Comparison of ENCODE assay signal across 3 cellular contexts in the genomic region with DNA sequence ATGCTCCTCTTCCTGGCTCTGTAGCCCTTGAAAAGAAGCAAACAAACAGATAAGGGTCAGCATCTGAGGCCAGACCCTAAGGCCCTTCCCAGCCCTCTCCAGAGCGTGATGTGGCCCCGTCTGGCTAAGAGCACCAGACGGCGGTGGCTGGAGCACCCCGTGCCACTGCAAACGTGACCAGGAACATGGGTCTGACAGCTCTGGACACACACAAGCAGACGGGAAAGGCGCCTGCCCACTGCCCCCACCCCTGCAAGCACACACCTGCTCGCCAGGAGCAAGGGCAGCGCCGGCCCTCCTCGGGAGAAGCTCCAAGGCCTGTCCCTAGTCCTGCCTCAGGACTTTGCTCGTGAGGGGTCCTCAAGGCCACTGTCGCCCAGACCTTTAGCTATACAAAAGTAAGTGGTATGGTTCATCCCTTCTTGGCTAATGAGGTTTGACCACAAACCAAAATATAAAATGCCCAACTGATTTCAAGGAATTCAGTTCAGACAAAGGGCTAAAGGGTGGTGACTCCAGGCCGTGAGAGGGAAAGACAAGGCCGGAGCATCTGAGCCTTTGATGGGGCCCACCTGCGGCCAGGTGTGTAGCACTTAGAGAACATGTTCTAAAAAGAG.
A peak's percentile ranks its signal among the peaks of the same experiment; 100 is the strongest.
TF ChIP-seq lines count a peak whose summit lies in the region.

No MANE protein-coding gene starts in this region.

TF ChIP-seq in SK-N-SH, 30 proteins besides CTCF, POLR2A, EP300 and RAD21:
- TF ChIP-seq, protein P1, sequence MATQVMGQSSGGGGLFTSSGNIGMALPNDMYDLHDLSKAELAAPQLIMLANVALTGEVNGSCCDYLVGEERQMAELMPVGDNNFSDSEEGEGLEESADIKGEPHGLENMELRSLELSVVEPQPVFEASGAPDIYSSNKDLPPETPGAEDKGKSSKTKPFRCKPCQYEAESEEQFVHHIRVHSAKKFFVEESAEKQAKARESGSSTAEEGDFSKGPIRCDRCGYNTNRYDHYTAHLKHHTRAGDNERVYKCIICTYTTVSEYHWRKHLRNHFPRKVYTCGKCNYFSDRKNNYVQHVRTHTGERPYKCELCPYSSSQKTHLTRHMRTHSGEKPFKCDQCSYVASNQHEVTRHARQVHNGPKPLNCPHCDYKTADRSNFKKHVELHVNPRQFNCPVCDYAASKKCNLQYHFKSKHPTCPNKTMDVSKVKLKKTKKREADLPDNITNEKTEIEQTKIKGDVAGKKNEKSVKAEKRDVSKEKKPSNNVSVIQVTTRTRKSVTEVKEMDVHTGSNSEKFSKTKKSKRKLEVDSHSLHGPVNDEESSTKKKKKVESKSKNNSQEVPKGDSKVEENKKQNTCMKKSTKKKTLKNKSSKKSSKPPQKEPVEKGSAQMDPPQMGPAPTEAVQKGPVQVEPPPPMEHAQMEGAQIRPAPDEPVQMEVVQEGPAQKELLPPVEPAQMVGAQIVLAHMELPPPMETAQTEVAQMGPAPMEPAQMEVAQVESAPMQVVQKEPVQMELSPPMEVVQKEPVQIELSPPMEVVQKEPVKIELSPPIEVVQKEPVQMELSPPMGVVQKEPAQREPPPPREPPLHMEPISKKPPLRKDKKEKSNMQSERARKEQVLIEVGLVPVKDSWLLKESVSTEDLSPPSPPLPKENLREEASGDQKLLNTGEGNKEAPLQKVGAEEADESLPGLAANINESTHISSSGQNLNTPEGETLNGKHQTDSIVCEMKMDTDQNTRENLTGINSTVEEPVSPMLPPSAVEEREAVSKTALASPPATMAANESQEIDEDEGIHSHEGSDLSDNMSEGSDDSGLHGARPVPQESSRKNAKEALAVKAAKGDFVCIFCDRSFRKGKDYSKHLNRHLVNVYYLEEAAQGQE (IDR thresholded peaks at IDR 0.05; ENCODE audit: low read depth, low read length) = no peak
- TF ChIP-seq MXI1 (IDR thresholded peaks at IDR 0.05; ENCODE audit: low read depth, low read length) (peak; percentile 45; the same call in 1 of the 2 replicates), GATA2 (CRISPR knock-in tag; IDR thresholded peaks at IDR 0.05) (peak; percentile 21; the same call in 1 of the 2 replicates)
TF ChIP-seq in SK-N-SH: peak in this region for 2.

TF ChIP-seq in SK-N-SH treated with all-trans-retinoic acid at 6 μM for 48 hours, 23 proteins besides CTCF, POLR2A, EP300 and RAD21:
- no peak for TF ChIP-seq TOX (CRISPR knock-in tag; IDR thresholded peaks at IDR 0.05; ENCODE audit: borderline replicate concordance)
- TF ChIP-seq ZC3H10 (CRISPR knock-in tag; IDR thresholded peaks at IDR 0.05) = no peak
- TF ChIP-seq CSDC2 (CRISPR knock-in tag; IDR thresholded peaks at IDR 0.05) = no peak
- no peak for TF ChIP-seq ZNF8 (CRISPR knock-in tag; IDR thresholded peaks at IDR 0.05)
- TF ChIP-seq RARB (CRISPR knock-in tag; IDR thresholded peaks at IDR 0.05) = no peak

TF ChIP-seq in H1, 55 proteins besides CTCF, POLR2A, EP300 and RAD21:
- TF ChIP-seq RFX5 (IDR thresholded peaks at IDR 0.05; ENCODE audit: borderline replicate concordance, low read depth, low read length) (no peak), EZH2 (IDR thresholded peaks at IDR 0.05; ENCODE audit: low read depth, low read length, severe bottlenecking) (no peak), TEAD4 (IDR thresholded peaks at IDR 0.05; ENCODE audit: low read depth, low read length) (no peak), CTBP2 (IDR thresholded peaks at IDR 0.05; ENCODE audit: borderline replicate concordance, insufficient read depth, insufficient read length, low read length) (no peak), EGR1 (IDR thresholded peaks at IDR 0.05; ENCODE audit: borderline replicate concordance, low read depth, low read length) (no peak), BRCA1 (IDR thresholded peaks at IDR 0.05; ENCODE audit: low read depth, low read length) (no peak), ASH2L (IDR thresholded peaks at IDR 0.05; ENCODE audit: low read length) (no peak), SP1 (IDR thresholded peaks at IDR 0.05; ENCODE audit: low read depth, low read length) (no peak), GABPA (IDR thresholded peaks at IDR 0.05; ENCODE audit: borderline replicate concordance, insufficient read depth, low read length) (no peak), SAP30 (IDR thresholded peaks at IDR 0.05; ENCODE audit: insufficient read depth, insufficient replicate concordance, low read length) (no peak), CEBPB (IDR thresholded peaks at IDR 0.05; ENCODE audit: low read depth, low read length) (no peak), SIRT6 (IDR thresholded peaks at IDR 0.05; ENCODE audit: low read length) (no peak), FOSL1 (IDR thresholded peaks at IDR 0.05; ENCODE audit: insufficient read depth, low read depth, low read length) (no peak)
- TF ChIP-seq, protein P2, sequence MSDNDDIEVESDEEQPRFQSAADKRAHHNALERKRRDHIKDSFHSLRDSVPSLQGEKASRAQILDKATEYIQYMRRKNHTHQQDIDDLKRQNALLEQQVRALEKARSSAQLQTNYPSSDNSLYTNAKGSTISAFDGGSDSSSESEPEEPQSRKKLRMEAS (IDR thresholded peaks at IDR 0.05) = no peak
- TF ChIP-seq, protein P3, sequence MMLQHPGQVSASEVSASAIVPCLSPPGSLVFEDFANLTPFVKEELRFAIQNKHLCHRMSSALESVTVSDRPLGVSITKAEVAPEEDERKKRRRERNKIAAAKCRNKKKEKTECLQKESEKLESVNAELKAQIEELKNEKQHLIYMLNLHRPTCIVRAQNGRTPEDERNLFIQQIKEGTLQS (IDR thresholded peaks at IDR 0.05; ENCODE audit: insufficient read depth, low read depth, low read length) = no peak
TF ChIP-seq in H1: peak in this region for 0.
